24 cellular contexts compared by ENCODE assay signal in genomic region chr7:110157631-110158362, GRCh38.
DNase-seq lines count a peak whose midpoint lies in the region; ATAC-seq and TF ChIP-seq lines count a peak whose summit lies in the region.
"Had no signal": no experiment of that assay in that cellular context is flagged by ENCODE, and none has a peak within 500 bp of the region (broad histone marks: within the 10 kb centered on the region; RNA-seq: fewer than 3 reads in every experiment).

No MANE protein-coding gene starts in this region.

- TF ChIP-seq CTCF in A673 (conservative IDR thresholded peaks at IDR 0.05; ENCODE audit: low read depth, low read length): no peak

- no peak overlapping the region for H3K4me3 ChIP-seq in A673 (ENCODE audit: low read depth, low read length, poor library complexity, severe bottlenecking)
- H3K4me3 ChIP-seq in HUES6 (ENCODE audit: low read depth, low read length): no peak overlapping the region
- peak overlapping the region; percentile 6; the same call in 1 of the 2 replicates for H3K4me3 ChIP-seq in iPS-20b (ENCODE audit: low read length)
- H3K4me3 ChIP-seq: esophagus squamous epithelium, MG63, PC-9, skin epidermis, upper lobe of left lung had no signal

- intact Hi-C loops in A673 (cut with micrococcal nuclease; ENCODE audit: unreplicated experiment): no loop called here

- H3K4me1 ChIP-seq in A673 (ENCODE audit: insufficient read depth, low read length, poor library complexity, severe bottlenecking) (no peaks in the 10 kb centered on the region), HUES6 (ENCODE audit: control insufficient read depth, insufficient read depth, low read length) (peaks cover 8% of the 10 kb centered on the region; the same call in 1 of the 2 replicates), iPS-20b (ENCODE audit: insufficient read depth, low read length) (peaks cover 4% of the 10 kb centered on the region; the same call in 1 of the 2 replicates)
- H3K4me1 ChIP-seq: esophagus squamous epithelium, upper lobe of left lung had no signal

- no peak overlapping the region for H3K9ac ChIP-seq in HUES6 (ENCODE audit: low read length)
- H3K9ac ChIP-seq in iPS-20b (ENCODE audit: low read depth, low read length): no peak overlapping the region

- H3K27ac ChIP-seq in A673 (ENCODE audit: low read depth, low read length, poor library complexity, severe bottlenecking): no peak overlapping the region
- H3K27ac ChIP-seq in HUES6 (ENCODE audit: low read depth, low read length): peak overlapping the region; percentile 70; the same call in 1 of the 2 replicates
- no peak overlapping the region for H3K27ac ChIP-seq in iPS-20b (ENCODE audit: low read length)
- H3K27ac ChIP-seq: C4-2B, esophagus squamous epithelium, PC-9, skin epidermis, upper lobe of left lung had no signal

- DNase-seq in A673 (ENCODE audit: low spot score) (peak; percentile 1), astrocyte of the hippocampus (ENCODE audit: low read depth, low spot score) (peak; percentile 24), AG08395 (ENCODE audit: low spot score) (no peak), AG20443 (ENCODE audit: low spot score) (no peak), CD1c-positive myeloid dendritic cell (ENCODE audit: extremely low spot score) (no peak)
- DNase-seq: activated CD8-positive, alpha-beta T cell treated with anti-CD3 and anti-CD28 coated beads for 36 hours; activated effector memory CD4-positive, alpha-beta T cell treated with Interleukin-2 at 50 U/mL for 16 hours; activated naive CD8-positive, alpha-beta T cell treated with anti-CD3 and anti-CD28 coated beads for 36 hours; activated T-cell treated with anti-CD3 and anti-CD28 coated beads for 4 hours; esophagus squamous epithelium; mesendoderm; MG63; NCI-H1417; NCI-H2081; PC-9; SIG-M5; stimulated activated CD4-positive, alpha-beta T cell treated with anti-CD3 and anti-CD28 coated beads, Interleukin-1b, Interleukin-23, amount 100 ng/mL, for 48 hours; upper lobe of left lung had no signal

- no peaks in the 10 kb centered on the region for H3K27me3 ChIP-seq in A673 (replicated peaks; ENCODE audit: insufficient read depth, low read depth, low read length, poor library complexity)
- no peaks in the 10 kb centered on the region for H3K27me3 ChIP-seq in HUES6 (ENCODE audit: control insufficient read depth, insufficient read depth, low read length)
- no peaks in the 10 kb centered on the region for H3K27me3 ChIP-seq in iPS-20b (ENCODE audit: insufficient read depth, low read length)
- H3K27me3 ChIP-seq: esophagus squamous epithelium, MG63, upper lobe of left lung had no signal

- H3K36me3 ChIP-seq in A673 (ENCODE audit: insufficient read depth, low read length, poor library complexity, severe bottlenecking): no peaks in the 10 kb centered on the region
- no peaks in the 10 kb centered on the region for H3K36me3 ChIP-seq in HUES6 (ENCODE audit: control insufficient read depth, insufficient read depth, low read length)
- H3K36me3 ChIP-seq in iPS-20b (ENCODE audit: insufficient read depth, low read depth, low read length): no peaks in the 10 kb centered on the region
- H3K36me3 ChIP-seq: esophagus squamous epithelium, MG63, upper lobe of left lung had no signal

- ATAC-seq in GM18907 (IDR thresholded peaks at IDR 0.05; ENCODE audit: unreplicated experiment): no peak
- ATAC-seq: activated CD4-positive, CD25-positive, alpha-beta regulatory T cell treated with anti-CD3 and anti-CD28 coated beads, Interleukin-2, amount 50 U/mL, for 24 hours; activated CD8-positive, alpha-beta T cell treated with anti-CD3 and anti-CD28 coated beads for 36 hours had no signal

- H3K9me3 ChIP-seq in A673 (ENCODE audit: low read depth, low read length, poor library complexity, severe bottlenecking) (no peaks in the 10 kb centered on the region), HUES6 (ENCODE audit: control insufficient read depth, insufficient read depth, low read depth, low read length) (no peaks in the 10 kb centered on the region), iPS-20b (ENCODE audit: insufficient read depth, low read depth, low read length) (no peaks in the 10 kb centered on the region)
- H3K9me3 ChIP-seq: esophagus squamous epithelium, MG63, upper lobe of left lung had no signal

- BruUV-seq in A673 (replicated peaks; lab: Mats Ljungman, UMichigan): no TSS peak

- POLR2A ChIA-PET in A673 (lab: Charles Lee; ENCODE audit: low non-redundant PET): no interaction called here

- CTCF ChIA-PET in A673 (lab: Charles Lee): no interaction called here

Comparison
In these comparisons a context has a peak if more than half of its experiments do, and no peak if none do; other contexts are left out.
1. DNase-seq: peak in A673 (single experiment) and astrocyte of the hippocampus (single experiment); none in AG08395 (single experiment), AG20443 (single experiment) and CD1c-positive myeloid dendritic cell (single experiment).